Comparison of ENCODE assay signal across 21 cellular contexts in genomic region chr13:97058896-97059295, GRCh38.
DNase-seq lines count a peak whose midpoint lies in the region; ATAC-seq and TF ChIP-seq lines count a peak whose summit lies in the region.
"Had no signal": no experiment of that assay in that cellular context is flagged by ENCODE, and none has a peak within 500 bp of the region (broad histone marks: within the 10 kb centered on the region; RNA-seq: fewer than 3 reads in every experiment).

No MANE protein-coding gene starts in this region.

- H3K4me3 ChIP-seq in neural progenitor cell, result no peak overlapping the region
- no peak overlapping the region for H3K4me3 ChIP-seq in Peyer's patch
- H3K4me3 ChIP-seq: BLaER1 treated with 17β-estradiol and CSF1 and Interleukin-3, amounts not matched to agents 10 nM and 100 nM; SJSA1 had no signal

- H3K9me3 ChIP-seq in neural progenitor cell (ENCODE audit: low read depth), result no peaks in the 10 kb centered on the region
- no peaks in the 10 kb centered on the region for H3K9me3 ChIP-seq in Peyer's patch
- H3K9me3 ChIP-seq: SJSA1 had no signal

- DNase-seq in NCI-H82 (lab: John Stamatoyannopoulos, UW), result peak; percentile 45
- no peak for DNase-seq in NCI-H82 treated with DMSO at 0.1 percent for 48 hours (lab: John Stamatoyannopoulos, UW; ENCODE audit: unreplicated experiment)
- peak; percentile 55 for DNase-seq in dedifferentiated amniotic fluid mesenchymal stem cell (ENCODE audit: extremely low spot score)
- DNase-seq in neural progenitor cell (ENCODE audit: low spot score), result no peak
- DNase-seq in activated CD4-positive, alpha-beta T cell treated with anti-CD3 and anti-CD28 coated beads for 48 hours, result no peak
- no peak for DNase-seq in GM20000 (ENCODE audit: low spot score)
- no peak for DNase-seq in Peyer's patch
- DNase-seq: ACHN; CD4-positive, alpha-beta memory T cell; GOT3; HCEC 1CT; KBM-7; NCI-H1092; NCI-H1436; NCI-H1930; NCI-H2227 treated with DMSO at 0.1 percent for 48 hours; NCI-H510A had no signal

- H2AFZ ChIP-seq in neural progenitor cell (replicated peaks), result no peak overlapping the region

- TF ChIP-seq POLR2A in Peyer's patch (IDR thresholded peaks at IDR 0.05), result no peak

- H3K4me1 Mint-ChIP-seq in neural progenitor cell, result peaks cover 17% of the 10 kb centered on the region
- H3K4me1 Mint-ChIP-seq: CD4-positive, alpha-beta memory T cell had no signal

- no peaks in the 10 kb centered on the region for H3K79me2 ChIP-seq in neural progenitor cell (ENCODE audit: low read depth)

- H3K36me3 Mint-ChIP-seq in neural progenitor cell, result no peaks in the 10 kb centered on the region
- H3K36me3 Mint-ChIP-seq: CD4-positive, alpha-beta memory T cell had no signal

- H3K27ac ChIP-seq in neural progenitor cell, result no peak overlapping the region
- no peak overlapping the region for H3K27ac ChIP-seq in Peyer's patch
- H3K27ac ChIP-seq: 22Rv1; BLaER1 treated with 17β-estradiol and CSF1 and Interleukin-3, amounts not matched to agents 10 nM and 100 nM; SJSA1 had no signal

- no peaks in the 10 kb centered on the region for H3K36me3 ChIP-seq in neural progenitor cell
- no peaks in the 10 kb centered on the region for H3K36me3 ChIP-seq in Peyer's patch
- H3K36me3 ChIP-seq: BLaER1 treated with 17β-estradiol and CSF1 and Interleukin-3, amounts not matched to agents 10 nM and 100 nM; SJSA1 had no signal

- no peaks in the 10 kb centered on the region for H3K27me3 Mint-ChIP-seq in neural progenitor cell (ENCODE audit: insufficient read depth, low read depth)

- H3K9me3 Mint-ChIP-seq in neural progenitor cell, result peaks cover 4% of the 10 kb centered on the region

- TF ChIP-seq CTCF in neural progenitor cell (IDR thresholded peaks at IDR 0.05) (no peak), GM20000 (IDR thresholded peaks at IDR 0.05; ENCODE audit: extremely low read depth, missing control alignments) (no peak), Peyer's patch (IDR thresholded peaks at IDR 0.05) (no peak)

- H3K4me1 ChIP-seq in neural progenitor cell (peaks cover 11% of the 10 kb centered on the region), Peyer's patch (no peaks in the 10 kb centered on the region)
- H3K4me1 ChIP-seq: BLaER1 treated with 17β-estradiol and CSF1 and Interleukin-3, amounts not matched to agents 10 nM and 100 nM; SJSA1 had no signal

- H3F3A ChIP-seq in neural progenitor cell (ENCODE audit: low read depth), result peaks cover 5% of the 10 kb centered on the region

- H3K4me2 ChIP-seq in neural progenitor cell, result peak overlapping the region; percentile 54
- H3K4me2 ChIP-seq: BLaER1 treated with 17β-estradiol and CSF1 and Interleukin-3, amounts not matched to agents 10 nM and 100 nM had no signal

- H3K9ac ChIP-seq in neural progenitor cell, result no peak overlapping the region
- H3K9ac ChIP-seq: BLaER1 treated with 17β-estradiol and CSF1 and Interleukin-3, amounts not matched to agents 10 nM and 100 nM had no signal

- ATAC-seq in HG03097 (IDR thresholded peaks at IDR 0.05; ENCODE audit: low FRiP score, unreplicated experiment), result no peak

- H3K27ac Mint-ChIP-seq in neural progenitor cell, result no peak overlapping the region
- H3K27ac Mint-ChIP-seq: CD4-positive, alpha-beta memory T cell had no signal

- H3K27me3 ChIP-seq in neural progenitor cell (no peaks in the 10 kb centered on the region), Peyer's patch (no peaks in the 10 kb centered on the region)
- H3K27me3 ChIP-seq: BLaER1 treated with 17β-estradiol and CSF1 and Interleukin-3, amounts not matched to agents 10 nM and 100 nM; SJSA1 had no signal

- H3K4me3 Mint-ChIP-seq in neural progenitor cell, result no peak overlapping the region
- H3K4me3 Mint-ChIP-seq: CD4-positive, alpha-beta memory T cell had no signal

- H4K20me1 ChIP-seq in neural progenitor cell (ENCODE audit: low read depth), result no peaks in the 10 kb centered on the region
- H4K20me1 ChIP-seq: BLaER1 treated with 17β-estradiol and CSF1 and Interleukin-3, amounts not matched to agents 10 nM and 100 nM had no signal

Comparison
In these comparisons a context has a peak if more than half of its experiments do, and no peak if none do; other contexts are left out.
1. DNase-seq: peak in NCI-H82 (single experiment) and dedifferentiated amniotic fluid mesenchymal stem cell (single experiment); none in NCI-H82 treated with DMSO at 0.1 percent for 48 hours (single experiment), neural progenitor cell (single experiment), activated CD4-positive, alpha-beta T cell treated with anti-CD3 and anti-CD28 coated beads for 48 hours (single experiment), GM20000 (single experiment) and Peyer's patch (0 of 3).